20 cellular contexts compared by ENCODE assay signal in the genomic region with DNA sequence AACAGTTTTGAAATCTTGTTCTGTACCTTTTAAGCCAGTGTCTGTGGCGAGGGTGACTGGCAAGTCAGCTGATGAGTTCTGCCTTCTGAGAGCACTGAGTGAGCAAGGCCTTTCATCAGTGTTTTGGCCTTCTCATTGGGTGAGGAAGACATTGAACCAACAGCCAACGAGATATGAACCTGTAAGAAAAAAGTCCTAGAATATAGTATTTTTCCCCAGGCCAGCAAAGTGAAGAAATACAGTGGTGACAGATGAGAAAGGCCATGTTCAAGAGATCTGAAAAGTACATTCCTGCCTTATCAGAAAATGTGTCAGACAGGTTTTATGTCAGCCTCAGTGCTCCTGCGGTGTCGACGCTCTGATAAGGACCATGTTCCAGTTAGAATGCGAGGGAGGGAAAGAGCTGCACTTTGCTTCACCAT. TPM values are rescaled to one million over a fixed set of nuclear protein-coding genes. Genes with fewer than 3 reads are reported as not detected.
DNase-seq lines count a peak whose midpoint lies in the region; ATAC-seq, FAIRE-seq and TF ChIP-seq lines count a peak whose summit lies in the region.
"Had no signal": no experiment of that assay in that cellular context is flagged by ENCODE, and none has a peak within 500 bp of the region (broad histone marks: within the 10 kb centered on the region; RNA-seq: fewer than 3 reads in every experiment).

No MANE protein-coding gene starts in this region.

- ATAC-seq in Right ventricle myocardium superior (ENCODE audit: poor library complexity) (peak; percentile 77), HG02981 (IDR thresholded peaks at IDR 0.05; ENCODE audit: unreplicated experiment) (no peak)
- ATAC-seq: GM23338, HCT116, Panc1 had no signal

- H3K4me3 ChIP-seq in hepatocyte (no peak overlapping the region), PC-9 (no peak overlapping the region)
- H3K4me3 ChIP-seq: GM23338 had no signal

- DNase-seq in amniotic epithelial cell (ENCODE audit: low read depth), result peak; percentile 99
- no peak for DNase-seq in Right ventricle myocardium superior
- DNase-seq in hepatocyte (ENCODE audit: low spot score), result peak; percentile 60
- no peak for DNase-seq in urothelium cell line (ENCODE audit: low spot score)
- DNase-seq in PC-9, result no peak
- no peak for DNase-seq in activated CD8-positive, alpha-beta memory T cell treated with anti-CD3 and anti-CD28 coated beads for 24 hours
- DNase-seq: ACHN; CD4-positive, alpha-beta T cell; DMS79; NCI-H1048; NCI-H1436 treated with DMSO at 0.1 percent for 48 hours; NCI-H2081; NCI-H510A; SK-N-SH had no signal

- peak; percentile 66 for FAIRE-seq in urothelium cell line (lab: Jason Lieb, UNC)
- FAIRE-seq: D721Med had no signal

- H3K9me3 ChIP-seq in hepatocyte (ENCODE audit: low read depth), result no peaks in the 10 kb centered on the region
- no peaks in the 10 kb centered on the region for H3K9me3 ChIP-seq in PC-9 (ENCODE audit: insufficient read depth, low read depth)
- H3K9me3 ChIP-seq: SK-N-SH had no signal

- no peak overlapping the region for H2AFZ ChIP-seq in hepatocyte
- H2AFZ ChIP-seq in PC-9, result no peak overlapping the region
- H2AFZ ChIP-seq: GM23338 had no signal

- POLR2A ChIA-PET in PC-9 (lab: Charles Lee; ENCODE audit: unreplicated experiment), result no interaction called here

- H3K4me1 ChIP-seq in hepatocyte (ENCODE audit: insufficient read depth) (peaks cover 14% of the 10 kb centered on the region), PC-9 (replicated peaks; ENCODE audit: insufficient read depth) (no peaks in the 10 kb centered on the region)

- CTCF ChIA-PET in PC-9 (lab: Charles Lee), result no interaction called here

- H3K27ac ChIP-seq in hepatocyte (peak overlapping the region; percentile 76), PC-9 (no peak overlapping the region)
- H3K27ac ChIP-seq: KMS-11 had no signal

- BruUV-seq in PC-9 (replicated peaks; lab: Mats Ljungman, UMichigan), result no TSS peak

- H4K20me1 ChIP-seq in hepatocyte (ENCODE audit: insufficient read depth, poor library complexity, severe bottlenecking) (no peaks in the 10 kb centered on the region), PC-9 (ENCODE audit: insufficient read depth) (no peaks in the 10 kb centered on the region)

- H3K4me2 ChIP-seq in hepatocyte (no peak overlapping the region), PC-9 (no peak overlapping the region)
- H3K4me2 ChIP-seq: GM23338, KMS-11, SK-N-SH had no signal

- H3K36me3 ChIP-seq in hepatocyte (replicated peaks; ENCODE audit: insufficient read depth, low read depth) (no peaks in the 10 kb centered on the region), PC-9 (ENCODE audit: low read depth) (no peaks in the 10 kb centered on the region)

- H3K9me2 ChIP-seq in hepatocyte (replicated peaks; ENCODE audit: insufficient read depth), result no peaks in the 10 kb centered on the region
- no peaks in the 10 kb centered on the region for H3K9me2 ChIP-seq in PC-9 (ENCODE audit: insufficient read depth)
- H3K9me2 ChIP-seq: SK-N-SH had no signal

- H3K27me3 ChIP-seq in hepatocyte (no peaks in the 10 kb centered on the region), PC-9 (ENCODE audit: insufficient read depth, low read depth) (no peaks in the 10 kb centered on the region)

- H3K79me2 ChIP-seq in hepatocyte, result no peaks in the 10 kb centered on the region
- no peaks in the 10 kb centered on the region for H3K79me2 ChIP-seq in PC-9 (ENCODE audit: low read depth)

- no peaks in the 10 kb centered on the region for H3F3A ChIP-seq in PC-9 (ENCODE audit: insufficient read depth, low read depth)

- TF ChIP-seq CTCF in hepatocyte (IDR thresholded peaks at IDR 0.05; ENCODE audit: poor library complexity), result no peak
- TF ChIP-seq CTCF in PC-9 (conservative IDR thresholded peaks at IDR 0.05), result no peak

- WGBS in hepatocyte (ENCODE audit: low lambda C conversion rate, missing lambda C conversion rate), result 33% methylated on average over 6 of the region's 6 CpGs

- intact Hi-C loops in Right ventricle myocardium superior (cut with DNase I) (no loop called here), PC-9 (cut with micrococcal nuclease; ENCODE audit: unreplicated experiment) (no loop called here)

RNA-seq across cellular contexts. Expression of gene TMEM39A, which starts 45.3 kb away (rescaled TPM):
- total RNA-seq in Right ventricle myocardium superior (15.0 TPM), hepatocyte (56.1 and 77.0 TPM in 2 replicates), PC-9 (2021) (46.8 and 51.7 TPM in 2 replicates)
- polyA plus RNA-seq in hepatocyte, result 39.0 and 46.2 TPM in 2 replicates

RNA-seq across cellular contexts. Expression of gene POGLUT1, which starts 50.7 kb away (rescaled TPM):
- total RNA-seq in Right ventricle myocardium superior (4.6 TPM), hepatocyte (13.6 and 14.5 TPM in 2 replicates), PC-9 (2021) (8.8 and 11.9 TPM in 2 replicates)
- 15.4 and 16.3 TPM in 2 replicates for polyA plus RNA-seq in hepatocyte

Comparison
In these comparisons a context has a peak if more than half of its experiments do, and no peak if none do; other contexts are left out.
1. DNase-seq: peak in amniotic epithelial cell (single experiment) and hepatocyte (single experiment); none in Right ventricle myocardium superior (single experiment), urothelium cell line (single experiment), PC-9 (0 of 2) and activated CD8-positive, alpha-beta memory T cell treated with anti-CD3 and anti-CD28 coated beads for 24 hours (single experiment).